20 cellular contexts compared by ENCODE assay signal in the genomic region with DNA sequence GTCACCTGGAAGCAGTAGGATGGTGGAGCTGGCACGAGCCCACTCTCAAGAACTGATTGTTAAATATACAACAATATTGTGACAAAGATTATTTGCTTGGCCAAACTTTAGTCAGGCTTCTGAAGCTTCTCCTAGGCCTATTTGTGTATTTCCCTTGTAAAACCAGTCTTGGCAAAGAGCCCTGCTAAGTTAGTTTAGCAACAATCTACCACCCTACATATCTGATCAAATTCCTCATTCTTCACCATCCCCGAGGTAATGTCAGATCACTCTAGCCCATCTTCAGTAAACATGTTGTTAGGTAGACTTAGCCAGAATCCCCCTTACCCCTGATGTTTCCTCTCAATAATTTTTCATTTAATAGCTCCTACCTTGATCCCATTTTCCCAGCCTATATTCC. TPM values are rescaled to one million over a fixed set of nuclear protein-coding genes. Genes with fewer than 3 reads are reported as not detected.
DNase-seq lines count a peak whose midpoint lies in the region; ATAC-seq and TF ChIP-seq lines count a peak whose summit lies in the region.
"Had no signal": no experiment of that assay in that cellular context is flagged by ENCODE, and none has a peak within 500 bp of the region (broad histone marks: within the 10 kb centered on the region; RNA-seq: fewer than 3 reads in every experiment).

No MANE protein-coding gene starts in this region.

- H3K9me3 ChIP-seq in BLaER1 (no peaks in the 10 kb centered on the region), mesenchymal stem cell (ENCODE audit: control insufficient read depth, low read length) (no peaks in the 10 kb centered on the region), psoas muscle (no peaks in the 10 kb centered on the region), skeletal muscle tissue (ENCODE audit: control insufficient read depth in 3 of 3, low read length in 3 of 3) (no peaks in the 10 kb centered on the region), uterus (no peaks in the 10 kb centered on the region)
- H3K9me3 ChIP-seq: BE2C; BLaER1 treated with 17β-estradiol and CSF1 and Interleukin-3, amounts not matched to agents 10 nM and 100 nM; Caco-2 had no signal

- intact Hi-C loops in psoas muscle (cut with DNase I) (loop anchor here in 1 of 2 donors (10.0 kb wide), 1 partner anchor 869 kb away; a partner anchor contains a TSS), uterus (cut with DNase I; ENCODE audit: low total_unique reads) (no loop called here)

- no peaks in the 10 kb centered on the region for H3K36me3 Mint-ChIP-seq in activated naive CD4-positive, alpha-beta T cell treated with anti-CD3 and anti-CD28 coated beads, Interleukin-2, amount 50 U/mL, for 72 hours
- H3K36me3 Mint-ChIP-seq: CD8-positive, alpha-beta T cell had no signal

- no peak overlapping the region for H3K27ac Mint-ChIP-seq in activated naive CD4-positive, alpha-beta T cell treated with anti-CD3 and anti-CD28 coated beads, Interleukin-2, amount 50 U/mL, for 72 hours
- H3K27ac Mint-ChIP-seq: CD4-positive, alpha-beta T cell; CD8-positive, alpha-beta T cell had no signal

- H3K4me1 ChIP-seq in BLaER1 (peaks cover 56% of the 10 kb centered on the region), mesenchymal stem cell (ENCODE audit: control insufficient read depth, insufficient read depth, low read depth, low read length) (peaks cover 11% of the 10 kb centered on the region), psoas muscle (peaks cover 58% of the 10 kb centered on the region), skeletal muscle tissue (ENCODE audit: control insufficient read depth in 3 of 3, insufficient read depth in 3 of 3, low read length in 3 of 3) (peaks cover 30 to 51% (median 40%) of the 10 kb centered on the region in 3 donors), uterus (peaks cover 4 to 15% of the 10 kb centered on the region in 2 donors)

- H2BK120ac ChIP-seq in mesenchymal stem cell (ENCODE audit: low read depth, low read length): no peak overlapping the region

- H3K36me3 ChIP-seq in BLaER1: no peaks in the 10 kb centered on the region
- H3K36me3 ChIP-seq in mesenchymal stem cell (ENCODE audit: control insufficient read depth in 1 of 2, insufficient read depth in 2 of 2, low read depth in 1 of 2, low read length in 2 of 2): no peaks in the 10 kb centered on the region
- no peaks in the 10 kb centered on the region for H3K36me3 ChIP-seq in psoas muscle (ENCODE audit: insufficient read depth in 1 of 2, low read depth in 1 of 2)
- no peaks in the 10 kb centered on the region for H3K36me3 ChIP-seq in skeletal muscle tissue (ENCODE audit: control insufficient read depth in 3 of 3, insufficient read depth in 3 of 3, low read length in 3 of 3)
- H3K36me3 ChIP-seq in uterus: no peaks in the 10 kb centered on the region
- H3K36me3 ChIP-seq: BE2C; BLaER1 treated with 17β-estradiol and CSF1 and Interleukin-3, amounts not matched to agents 10 nM and 100 nM had no signal

- H3K4me3 ChIP-seq in BLaER1 (no peak overlapping the region), mesenchymal stem cell (ENCODE audit: insufficient read depth in 1 of 2, low read depth in 1 of 2, low read length in 2 of 2) (no peak overlapping the region), psoas muscle (no peak overlapping the region), skeletal muscle tissue (ENCODE audit: low read length in 3 of 3) (no peak overlapping the region), uterus (no peak overlapping the region)
- H3K4me3 ChIP-seq: BLaER1 treated with 17β-estradiol and CSF1 and Interleukin-3, amounts not matched to agents 10 nM and 100 nM had no signal

- no peaks in the 10 kb centered on the region for H4K20me1 ChIP-seq in BLaER1
- H4K20me1 ChIP-seq: BLaER1 treated with 17β-estradiol and CSF1 and Interleukin-3, amounts not matched to agents 10 nM and 100 nM had no signal

- H3K9ac ChIP-seq in BLaER1 (no peak overlapping the region), mesenchymal stem cell (ENCODE audit: low read length) (no peak overlapping the region), skeletal muscle tissue (ENCODE audit: low read depth in 1 of 3, low read length in 3 of 3) (no peak overlapping the region)
- H3K9ac ChIP-seq: BLaER1 treated with 17β-estradiol and CSF1 and Interleukin-3, amounts not matched to agents 10 nM and 100 nM had no signal

- H3K9me3 Mint-ChIP-seq in activated naive CD4-positive, alpha-beta T cell treated with anti-CD3 and anti-CD28 coated beads, Interleukin-2, amount 50 U/mL, for 72 hours: no peaks in the 10 kb centered on the region
- H3K9me3 Mint-ChIP-seq: CD4-positive, alpha-beta T cell had no signal

- H3K4me2 ChIP-seq in BLaER1 (peak overlapping the region; percentile 90), mesenchymal stem cell (ENCODE audit: low read length, poor library complexity, severe bottlenecking) (no peak overlapping the region)

- H3K27me3 ChIP-seq in BLaER1 (no peaks in the 10 kb centered on the region), mesenchymal stem cell (ENCODE audit: control insufficient read depth in 1 of 2, insufficient read depth in 1 of 2, low read length in 2 of 2) (peaks cover 0 to 6% of the 10 kb centered on the region in 2 experiments), psoas muscle (ENCODE audit: insufficient read depth in 3 of 3, low read length in 2 of 3) (no peaks in the 10 kb centered on the region), skeletal muscle tissue (ENCODE audit: control insufficient read depth in 3 of 3, insufficient read depth in 3 of 3, low read length in 3 of 3) (no peaks in the 10 kb centered on the region), uterus (no peaks in the 10 kb centered on the region)
- H3K27me3 ChIP-seq: BE2C; BLaER1 treated with 17β-estradiol and CSF1 and Interleukin-3, amounts not matched to agents 10 nM and 100 nM had no signal

- DNase-seq in mesenchymal stem cell: no peak
- DNase-seq in psoas muscle: no peak
- DNase-seq in H4 (ENCODE audit: low spot score): no peak
- DNase-seq in uterus: no peak
- no peak for DNase-seq in activated naive CD4-positive, alpha-beta T cell treated with anti-CD3 and anti-CD28 coated beads, Interleukin-2, amount 50 U/mL, for 72 hours (ENCODE audit: low spot score in 2 of 2)
- DNase-seq: 8988T; ACHN; BE2C; Caco-2; Calu3; CD4-positive, alpha-beta T cell; CD8-positive, alpha-beta T cell; DMS79 treated with DMSO at 0.1 percent for 48 hours; GF-D8 had no signal

- H3K27ac ChIP-seq in BLaER1 (peak overlapping the region; percentile 84; the same call in 1 of the 2 replicates), mesenchymal stem cell (ENCODE audit: low read length, poor library complexity, severe bottlenecking) (no peak overlapping the region), psoas muscle (peak overlapping the region; percentile 83), skeletal muscle tissue (ENCODE audit: low read depth, low read length) (peak overlapping the region; percentile 96), uterus (no peak overlapping the region)
- H3K27ac ChIP-seq: C4-2B had no signal

- H3K14ac ChIP-seq in mesenchymal stem cell (ENCODE audit: low read length in 2 of 2): no peak overlapping the region

- no peak overlapping the region for H4K91ac ChIP-seq in mesenchymal stem cell (ENCODE audit: low read length)

- H2BK12ac ChIP-seq in mesenchymal stem cell (ENCODE audit: low read length in 2 of 2): no peak overlapping the region

- H2BK5ac ChIP-seq in mesenchymal stem cell (ENCODE audit: low read depth, low read length, poor library complexity, severe bottlenecking): no peak overlapping the region

- no peak overlapping the region for H2AK5ac ChIP-seq in mesenchymal stem cell (ENCODE audit: low read length, severe bottlenecking)

- no peaks in the 10 kb centered on the region for H3K79me1 ChIP-seq in mesenchymal stem cell (replicated peaks; ENCODE audit: low read length, poor library complexity, severe bottlenecking)

- WGBS in mesenchymal stem cell: 89% methylated on average over 1 of the region's 2 CpGs
- 86 to 98% (median 93%) methylated on average over 2 of the region's 2 CpGs for WGBS in psoas muscle, 3 donors

- H3K18ac ChIP-seq in mesenchymal stem cell (ENCODE audit: low read depth in 1 of 2, low read length in 2 of 2): no peak overlapping the region

- no peak overlapping the region for H2AFZ ChIP-seq in mesenchymal stem cell (ENCODE audit: low read depth, low read length)

- no peak for ATAC-seq in psoas muscle
- no peak for ATAC-seq in activated naive CD4-positive, alpha-beta T cell treated with anti-CD3 and anti-CD28 coated beads, Interleukin-2, amount 50 U/mL, for 72 hours
- ATAC-seq: CD8-positive, alpha-beta T cell had no signal

- H3K4ac ChIP-seq in mesenchymal stem cell (ENCODE audit: low read depth in 1 of 2, low read length in 2 of 2): no peak overlapping the region

- no peak overlapping the region for H3K23ac ChIP-seq in mesenchymal stem cell (ENCODE audit: low read length in 2 of 2)

- TF ChIP-seq CTCF in psoas muscle (IDR thresholded peaks at IDR 0.05): no peak
- TF ChIP-seq CTCF in uterus (IDR thresholded peaks at IDR 0.05): no peak

- no peak for TF ChIP-seq POLR2A in uterus (IDR thresholded peaks at IDR 0.05)

- no peak overlapping the region for H4K8ac ChIP-seq in mesenchymal stem cell (ENCODE audit: low read length)

- peak overlapping the region; percentile 67 for H2BK15ac ChIP-seq in mesenchymal stem cell (ENCODE audit: low read depth, poor library complexity, severe bottlenecking)

RNA-seq across cellular contexts. Expression of a gene that starts 39.6 kb away (rescaled TPM):
- polyA plus RNA-seq in mesenchymal stem cell (2013, experiment 1 of 2): not detected
- not detected for polyA plus RNA-seq in mesenchymal stem cell (2013, experiment 2 of 2)
- total RNA-seq in psoas muscle: under 1 TPM in 1 of 4 donors, not detected in 3; 0.28 TPM
- polyA plus RNA-seq in psoas muscle: under 1 TPM in 1 of 3 donors, not detected in 2; 0.03 TPM
- not detected for total RNA-seq in skeletal muscle tissue
- not detected in 2 replicates for total RNA-seq in H4 (2014; rRNA removed; shearing (Covaris generic))
- under 1 TPM in 2 of 4 donors, not detected in 2; 0.55 to 0.58 TPM for total RNA-seq in uterus
- 1 to 10 TPM in 1 of 2 donors, not detected in 1; 5.9 TPM for total RNA-seq in activated naive CD4-positive, alpha-beta T cell treated with anti-CD3 and anti-CD28 coated beads, Interleukin-2, amount 50 U/mL, for 72 hours
- total RNA-seq: A673, Calu3 had no signal
- polyA plus RNA-seq: AG04450 had no signal

Comparison
In these comparisons a context has a peak if more than half of its experiments do, and no peak if none do; other contexts are left out.
1. H3K27ac ChIP-seq: peak in BLaER1 (single experiment), psoas muscle (single experiment) and skeletal muscle tissue (single experiment); none in mesenchymal stem cell (single experiment) and uterus (0 of 2).